Comparison of ENCODE assay signal across 21 cellular contexts in genomic region chr2:170087394-170087793, GRCh38.
DNase-seq lines count a peak whose midpoint lies in the region; ATAC-seq and TF ChIP-seq lines count a peak whose summit lies in the region.
"Had no signal": no experiment of that assay in that cellular context is flagged by ENCODE, and none has a peak within 500 bp of the region (broad histone marks: within the 10 kb centered on the region; RNA-seq: fewer than 3 reads in every experiment).

No MANE protein-coding gene starts in this region.

- H3K4me1 ChIP-seq in left ventricle myocardium inferior = peaks cover 44% of the 10 kb centered on the region
- H3K4me1 ChIP-seq: A549, SJCRH30 had no signal

- H3K4me3 ChIP-seq in left ventricle myocardium inferior = no peak overlapping the region
- H3K4me3 ChIP-seq: A549, SJCRH30 had no signal

- H3K27me3 ChIP-seq in left ventricle myocardium inferior (ENCODE audit: low read depth) = no peaks in the 10 kb centered on the region
- H3K27me3 ChIP-seq: SJCRH30 had no signal

- peak; percentile 14 for ATAC-seq in left ventricle myocardium superior
- ATAC-seq in stimulated activated naive CD8-positive, alpha-beta T cell treated with anti-CD3 and anti-CD28 coated beads, Interleukin-15, Interleukin-2, amounts not matched to agents 100 U/mL and 50 U/mL, for 24 hours = no peak
- ATAC-seq: A549, Panc1, T-cell had no signal

- intact Hi-C loops in left ventricle myocardium superior (cut with micrococcal nuclease) (no loop called here), left ventricle myocardium inferior (cut with micrococcal nuclease) (no loop called here), posterior vena cava (cut with DNase I) (no loop called here)

- no peak for TF ChIP-seq CTCF in left ventricle myocardium inferior (IDR thresholded peaks at IDR 0.05; ENCODE audit: borderline replicate concordance)

- peaks cover 8% of the 10 kb centered on the region for H3K36me3 ChIP-seq in left ventricle myocardium inferior
- H3K36me3 ChIP-seq: SJCRH30 had no signal

- H3K9me3 ChIP-seq in left ventricle myocardium inferior (replicated peaks) = peaks cover 10% of the 10 kb centered on the region
- H3K9me3 ChIP-seq: A549, SJCRH30 had no signal

- no peak for DNase-seq in left ventricle myocardium superior
- DNase-seq in left ventricle myocardium inferior = no peak
- DNase-seq in NCI-H69 (lab: John Stamatoyannopoulos, UW) = peak; percentile 79
- peak; percentile 50 for DNase-seq in myocyte (ENCODE audit: low read depth)
- DNase-seq in NCI-H2107 (lab: John Stamatoyannopoulos, UW) = no peak
- no peak for DNase-seq in stimulated activated naive CD8-positive, alpha-beta T cell treated with anti-CD3 and anti-CD28 coated beads, Interleukin-15, Interleukin-2, amounts not matched to agents 100 U/mL and 50 U/mL, for 24 hours
- DNase-seq in posterior vena cava (ENCODE audit: low spot score) = no peak
- DNase-seq: DMS53, EL, GF-D8, H9, KG1, NCI-H1105, NCI-H146, NCI-H2029 treated with DMSO at 0.1 percent for 48 hours, NCI-H510A, NCI-H748 treated with DMSO at 0.1 percent for 48 hours, SJCRH30, T-cell had no signal

- no peak overlapping the region for H3K27ac ChIP-seq in left ventricle myocardium inferior (replicated peaks)
- H3K27ac ChIP-seq: A549, SJCRH30 had no signal

Comparison
In these comparisons a context has a peak if more than half of its experiments do, and no peak if none do; other contexts are left out.
1. DNase-seq: peak in NCI-H69 (single experiment) and myocyte (single experiment); none in left ventricle myocardium superior (single experiment), left ventricle myocardium inferior (single experiment), NCI-H2107 (single experiment), stimulated activated naive CD8-positive, alpha-beta T cell treated with anti-CD3 and anti-CD28 coated beads, Interleukin-15, Interleukin-2, amounts not matched to agents 100 U/mL and 50 U/mL, for 24 hours (single experiment) and posterior vena cava (single experiment).